Comparison of ENCODE assay signal across 18 cellular contexts in the genomic region with DNA sequence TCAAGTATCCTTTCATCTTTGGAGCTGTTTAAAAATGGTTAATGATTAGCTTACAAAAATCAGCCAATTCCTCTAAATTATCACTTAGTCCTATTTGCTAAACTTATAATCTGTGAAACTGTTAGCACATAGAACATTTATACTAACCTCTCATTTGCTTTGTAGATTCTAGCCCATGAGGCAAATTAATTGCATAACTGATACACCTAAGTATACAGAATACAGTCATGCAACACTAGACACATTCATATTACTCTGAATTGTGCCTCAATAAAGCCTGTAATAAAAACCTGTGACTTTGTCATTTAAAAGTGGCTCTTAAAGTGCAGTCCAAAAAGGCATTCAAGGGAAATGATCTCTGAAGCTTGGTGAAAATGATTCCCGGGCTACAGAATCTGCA. TPM values are rescaled to one million over a fixed set of nuclear protein-coding genes. Genes with fewer than 3 reads are reported as not detected.
"Had no signal": no experiment of that assay in that cellular context is flagged by ENCODE, and none has a peak within 500 bp of the region (broad histone marks: within the 10 kb centered on the region; RNA-seq: fewer than 3 reads in every experiment).

No MANE protein-coding gene starts in this region.

- DNase-seq: activated CD4-positive, alpha-beta T cell treated with anti-CD3 and anti-CD28 coated beads, Interleukin-2, amount 50 U/mL, for 1 hour; activated CD8-positive, alpha-beta memory T cell treated with anti-CD3 and anti-CD28 coated beads, Interleukin-2, amount 50 U/mL, for 4 hours; activated effector memory CD4-positive, alpha-beta T cell treated with anti-CD3 and anti-CD28 coated beads, Interleukin-2, amount 50 U/mL, for 16 hours; activated T-cell treated with anti-CD3 and anti-CD28 coated beads, Interleukin-2, amount 50 U/mL, for 48 hours; cerebellar nuclear complex; cortex of kidney; islet precursor cell; right cardiac atrium; T-helper 1 cell had no signal

- FAIRE-seq: bronchial epithelial cell, urothelium cell line had no signal

- ATAC-seq: activated CD4-positive, CD25-positive, alpha-beta regulatory T cell treated with anti-CD3 and anti-CD28 coated beads, Interleukin-2, amount 50 U/mL, for 24 hours; esophagus mucosa; gastroesophageal sphincter; right cardiac atrium had no signal

RNA-seq across cellular contexts. Expression of a gene that starts 21.0 kb away (rescaled TPM):
- total RNA-seq: ascending aorta, bronchial epithelial cell, esophagus mucosa, lung microvascular endothelial cell, prostate gland, right cardiac atrium, skeletal muscle tissue had no signal
